In genomic region chr20:11588875-11589274, GRCh38 we compare ENCODE assay signal across 34 cellular contexts.
"Had no signal": no experiment of that assay in that cellular context is flagged by ENCODE, and none has a peak within 500 bp of the region (broad histone marks: within the 10 kb centered on the region; RNA-seq: fewer than 3 reads in every experiment).

No MANE protein-coding gene starts in this region.

- H3K4me1 ChIP-seq: adrenal gland, ascending aorta, body of pancreas, breast epithelium had no signal

- FAIRE-seq: astrocyte, bronchial epithelial cell had no signal

- ATAC-seq: activated naive CD4-positive, alpha-beta T cell treated with anti-CD3 and anti-CD28 coated beads, Interleukin-2, amount 50 U/mL, for 72 hours; activated naive CD8-positive, alpha-beta T cell treated with anti-CD3 and anti-CD28 coated beads, Interleukin-2, amount 50 U/mL, for 24 hours; activated T-cell treated with anti-CD3 and anti-CD28 coated beads, Interleukin-2, amount 50 U/mL, for 4 hours; activated T-cell treated with anti-CD3 and anti-CD28 coated beads, Interleukin-2, amount 50 U/mL, for 72 hours; activated T-helper 17 cell treated with anti-CD3 and anti-CD28 coated beads, Interleukin-2, amount 50 U/mL, for 72 hours; body of pancreas had no signal

- H3K27ac ChIP-seq: adrenal gland, ascending aorta, body of pancreas, brain microvascular endothelial cell, breast epithelium, cardiac muscle cell had no signal

- H3K9me3 ChIP-seq: adrenal gland, ascending aorta, body of pancreas had no signal

- H3K27me3 ChIP-seq: adrenal gland, ascending aorta, body of pancreas, brain microvascular endothelial cell, breast epithelium, cardiac muscle cell had no signal

- H3K36me3 ChIP-seq: adrenal gland, ascending aorta, brain microvascular endothelial cell, breast epithelium, cardiac muscle cell had no signal

- H3K4me3 ChIP-seq: adrenal gland, ascending aorta, body of pancreas, breast epithelium, cardiac muscle cell had no signal

- DNase-seq: activated effector memory CD4-positive, alpha-beta T cell treated with anti-CD3 and anti-CD28 coated beads, Interleukin-2, amount 50 U/mL, for 16 hours; activated effector memory CD4-positive, alpha-beta T cell treated with Interleukin-2 at 50 U/mL for 16 hours; activated gamma-delta T cell; activated gamma-delta T cell treated with Interleukin-2 at 50 U/mL for 16 hours; activated naive CD4-positive, alpha-beta T cell; activated naive CD4-positive, alpha-beta T cell treated with anti-CD3 and anti-CD28 coated beads for 36 hours; activated naive CD4-positive, alpha-beta T cell treated with anti-CD3 and anti-CD28 coated beads, Interleukin-2, amount 10 ng/mL, durations not matched to agents 7 days and 5 days; activated naive CD4-positive, alpha-beta T cell treated with anti-CD3 and anti-CD28 coated beads, Interleukin-2, amount 50 U/mL, for 16 hours; activated naive CD4-positive, alpha-beta T cell treated with Interleukin-2 at 50 U/mL for 16 hours; activated naive CD8-positive, alpha-beta T cell treated with anti-CD3 and anti-CD28 coated beads for 36 hours; activated naive CD8-positive, alpha-beta T cell treated with anti-CD3 and anti-CD28 coated beads, Interleukin-2, amount 10 ng/mL, durations not matched to agents 7 days and 5 days; activated naive CD8-positive, alpha-beta T cell treated with anti-CD3 and anti-CD28 coated beads, Interleukin-2, amount 50 U/mL, for 24 hours; activated T-cell treated with anti-CD3 and anti-CD28 coated beads, Interleukin-2, amount 50 U/mL, for 1 hour; activated T-cell treated with anti-CD3 and anti-CD28 coated beads, Interleukin-2, amount 50 U/mL, for 24 hours; activated T-cell treated with anti-CD3 and anti-CD28 coated beads, Interleukin-2, amount 50 U/mL, for 4 hours; activated T-cell treated with anti-CD3 and anti-CD28 coated beads, Interleukin-2, amount 50 U/mL, for 48 hours; activated T-cell treated with anti-CD3 and anti-CD28 coated beads, Interleukin-2, amount 50 U/mL, for 72 hours; adrenal gland; amniotic stem cell; amygdala; anterior cingulate cortex; aorta; body of pancreas; brain microvascular endothelial cell; caudate nucleus; central memory CD4-positive, alpha-beta T cell; cerebellar nuclear complex had no signal
